ENCODE assay signal across 31 cellular contexts in genomic region chr6:81051952-81052351, GRCh38.
"Had no signal": no experiment of that assay in that cellular context is flagged by ENCODE, and none has a peak within 500 bp of the region (broad histone marks: within the 10 kb centered on the region; RNA-seq: fewer than 3 reads in every experiment).

No MANE protein-coding gene starts in this region.

- H3K4me1 ChIP-seq: esophagus muscularis mucosa, foreskin keratinocyte, gastrocnemius medialis had no signal

- H3K36me3 ChIP-seq: brain microvascular endothelial cell, esophagus muscularis mucosa, gastrocnemius medialis, heart left ventricle had no signal

- H3K9me3 ChIP-seq: esophagus muscularis mucosa, gastrocnemius medialis, heart left ventricle had no signal

- H3K9me3 Mint-ChIP-seq: activated CD4-positive, alpha-beta memory T cell treated with anti-CD3 and anti-CD28 coated beads, Interleukin-2, amount 10 ng/mL, durations not matched to agents 7 days and 5 days; activated CD4-positive, alpha-beta T cell treated with anti-CD3 and anti-CD28 coated beads, Interleukin-2, amount 10 ng/mL, durations not matched to agents 7 days and 5 days; activated T-cell treated with anti-CD3 and anti-CD28 coated beads, Interleukin-2, amount 50 U/mL, for 24 hours; activated T-helper 17 cell treated with anti-CD3 and anti-CD28 coated beads, Interleukin-2, amount 50 U/mL, for 72 hours; dendritic cell treated with granulocyte-macrophage colony-stimulating factor and Interleukin-4, amounts not matched to agents 40 ng/mL and 50 ng/mL, for 4 days had no signal

- DNase-seq: activated CD4-positive, alpha-beta memory T cell treated with anti-CD3 and anti-CD28 coated beads, Interleukin-2, amount 10 ng/mL, durations not matched to agents 7 days and 5 days; activated CD4-positive, alpha-beta T cell treated with anti-CD3 and anti-CD28 coated beads for 1 hour; activated CD4-positive, alpha-beta T cell treated with anti-CD3 and anti-CD28 coated beads for 4 hours; activated CD4-positive, alpha-beta T cell treated with anti-CD3 and anti-CD28 coated beads, Interleukin-2, amount 10 ng/mL, durations not matched to agents 7 days and 5 days; activated CD4-positive, alpha-beta T cell treated with anti-CD3 and anti-CD28 coated beads, Interleukin-2, amount 50 U/mL, for 4 hours; activated CD8-positive, alpha-beta memory T cell treated with anti-CD3 and anti-CD28 coated beads, Interleukin-2, amount 50 U/mL, for 48 hours; activated effector memory CD4-positive, alpha-beta T cell treated with Interleukin-2 at 50 U/mL for 16 hours; activated gamma-delta T cell treated with Interleukin-2 at 50 U/mL for 16 hours; activated naive CD4-positive, alpha-beta T cell treated with anti-CD3 and anti-CD28 coated beads, Interleukin-2, amount 50 U/mL, for 16 hours; activated naive CD4-positive, alpha-beta T cell treated with Interleukin-2 at 50 U/mL for 16 hours; activated T-cell treated with anti-CD3 and anti-CD28 coated beads for 4 hours; activated T-cell treated with anti-CD3 and anti-CD28 coated beads, Interleukin-2, amount 50 U/mL, for 24 hours; activated T-cell treated with anti-CD3 and anti-CD28 coated beads, Interleukin-2, amount 50 U/mL, for 72 hours; amniotic stem cell; anterior cingulate cortex; brain microvascular endothelial cell; dorsolateral prefrontal cortex; effector memory CD4-positive, alpha-beta T cell; erythroblast; foreskin keratinocyte; gastrocnemius medialis; glutamatergic neuron; heart left ventricle; T-helper 1 cell; T-helper 2 cell had no signal

- H3K27me3 Mint-ChIP-seq: activated CD4-positive, alpha-beta memory T cell treated with anti-CD3 and anti-CD28 coated beads, Interleukin-2, amount 10 ng/mL, durations not matched to agents 7 days and 5 days; activated CD4-positive, alpha-beta T cell treated with anti-CD3 and anti-CD28 coated beads, Interleukin-2, amount 10 ng/mL, durations not matched to agents 7 days and 5 days; activated naive CD8-positive, alpha-beta T cell; activated T-cell treated with anti-CD3 and anti-CD28 coated beads, Interleukin-2, amount 50 U/mL, for 24 hours; activated T-helper 17 cell treated with anti-CD3 and anti-CD28 coated beads, Interleukin-2, amount 50 U/mL, for 72 hours; central memory CD8-positive, alpha-beta T cell; dendritic cell treated with granulocyte-macrophage colony-stimulating factor and Interleukin-4, amounts not matched to agents 40 ng/mL and 50 ng/mL, for 4 days had no signal

- H3K27ac ChIP-seq: brain microvascular endothelial cell, coronary artery, dorsolateral prefrontal cortex, esophagus muscularis mucosa, foreskin keratinocyte, gastrocnemius medialis, heart left ventricle had no signal

- ATAC-seq: activated T-cell treated with anti-CD3 and anti-CD28 coated beads, Interleukin-2, amount 50 U/mL, for 72 hours; activated T-helper 17 cell treated with anti-CD3 and anti-CD28 coated beads, Interleukin-2, amount 50 U/mL, for 72 hours; foreskin keratinocyte; gastrocnemius medialis; heart left ventricle had no signal

- H3K4me3 ChIP-seq: coronary artery, dorsolateral prefrontal cortex, esophagus muscularis mucosa, gastrocnemius medialis, heart left ventricle had no signal

- H3K4me1 Mint-ChIP-seq: activated CD4-positive, alpha-beta memory T cell treated with anti-CD3 and anti-CD28 coated beads, Interleukin-2, amount 10 ng/mL, durations not matched to agents 7 days and 5 days; activated CD4-positive, alpha-beta T cell treated with anti-CD3 and anti-CD28 coated beads, Interleukin-2, amount 10 ng/mL, durations not matched to agents 7 days and 5 days; activated T-helper 17 cell treated with anti-CD3 and anti-CD28 coated beads, Interleukin-2, amount 50 U/mL, for 72 hours; central memory CD8-positive, alpha-beta T cell had no signal

- H3K36me3 Mint-ChIP-seq: activated naive CD8-positive, alpha-beta T cell had no signal

- H3K27me3 ChIP-seq: brain microvascular endothelial cell, dorsolateral prefrontal cortex, esophagus muscularis mucosa, foreskin keratinocyte, gastrocnemius medialis, heart left ventricle had no signal

- H3K4me3 Mint-ChIP-seq: activated CD4-positive, alpha-beta memory T cell treated with anti-CD3 and anti-CD28 coated beads, Interleukin-2, amount 10 ng/mL, durations not matched to agents 7 days and 5 days; activated CD4-positive, alpha-beta T cell treated with anti-CD3 and anti-CD28 coated beads, Interleukin-2, amount 10 ng/mL, durations not matched to agents 7 days and 5 days; activated naive CD8-positive, alpha-beta T cell; activated T-cell treated with anti-CD3 and anti-CD28 coated beads, Interleukin-2, amount 50 U/mL, for 24 hours; activated T-cell treated with anti-CD3 and anti-CD28 coated beads, Interleukin-2, amount 50 U/mL, for 72 hours; activated T-helper 17 cell treated with anti-CD3 and anti-CD28 coated beads, Interleukin-2, amount 50 U/mL, for 72 hours; central memory CD8-positive, alpha-beta T cell; dendritic cell treated with granulocyte-macrophage colony-stimulating factor and Interleukin-4, amounts not matched to agents 40 ng/mL and 50 ng/mL, for 4 days had no signal

- H3K27ac Mint-ChIP-seq: activated CD4-positive, alpha-beta memory T cell treated with anti-CD3 and anti-CD28 coated beads, Interleukin-2, amount 10 ng/mL, durations not matched to agents 7 days and 5 days; activated CD4-positive, alpha-beta T cell treated with anti-CD3 and anti-CD28 coated beads, Interleukin-2, amount 10 ng/mL, durations not matched to agents 7 days and 5 days; activated naive CD8-positive, alpha-beta T cell; activated T-cell treated with anti-CD3 and anti-CD28 coated beads, Interleukin-2, amount 50 U/mL, for 24 hours; activated T-cell treated with anti-CD3 and anti-CD28 coated beads, Interleukin-2, amount 50 U/mL, for 72 hours; activated T-helper 17 cell treated with anti-CD3 and anti-CD28 coated beads, Interleukin-2, amount 50 U/mL, for 72 hours; dendritic cell treated with granulocyte-macrophage colony-stimulating factor and Interleukin-4, amounts not matched to agents 40 ng/mL and 50 ng/mL, for 4 days had no signal
